ENCODE assay signal across 1 cellular context in genomic region chr2:134120718-134121630, GRCh38.
TF ChIP-seq lines count a peak whose summit lies in the region.

No MANE protein-coding gene starts in this region.

TF ChIP-seq in WTC11, 78 proteins besides CTCF, POLR2A, EP300 and RAD21 (continued from another document):
- TF ChIP-seq NFATC4 (CRISPR knock-in tag; IDR thresholded peaks at IDR 0.05), result no peak
- no peak; the same call in 1 of the 2 replicates for TF ChIP-seq MAX (CRISPR knock-in tag; IDR thresholded peaks at IDR 0.05)
- TF ChIP-seq KAT7 (CRISPR knock-in tag; IDR thresholded peaks at IDR 0.05; ENCODE audit: borderline replicate concordance), result 0 out of 2 replicates have a peak, but pooled peaks have one; percentile 54
- no peak for TF ChIP-seq MYBL2 (CRISPR knock-in tag; IDR thresholded peaks at IDR 0.05)
- TF ChIP-seq FOXP1 (CRISPR knock-in tag; IDR thresholded peaks at IDR 0.05; ENCODE audit: borderline replicate concordance), result 0 out of 2 replicates have a peak, but pooled peaks have one; percentile 23
- 0 out of 2 replicates have a peak, but pooled peaks have one; percentile 9 for TF ChIP-seq IRF1 (CRISPR knock-in tag; IDR thresholded peaks at IDR 0.05)
- 0 out of 2 replicates have a peak, but pooled peaks have one; percentile 40 for TF ChIP-seq ZNF423 (CRISPR knock-in tag; IDR thresholded peaks at IDR 0.05)
- TF ChIP-seq STAT6 (CRISPR knock-in tag; conservative IDR thresholded peaks at IDR 0.05; ENCODE audit: low read depth), result no peak
- no peak for TF ChIP-seq ZNF416 (CRISPR knock-in tag; IDR thresholded peaks at IDR 0.05)
- no peak for TF ChIP-seq NFYB (CRISPR knock-in tag; conservative IDR thresholded peaks at IDR 0.05; ENCODE audit: low read depth)
- no peak for TF ChIP-seq ZNF317 (CRISPR knock-in tag; IDR thresholded peaks at IDR 0.05; ENCODE audit: borderline replicate concordance, low read depth)
- 0 out of 2 replicates have a peak, but pooled peaks have one; percentile 37 for TF ChIP-seq ZNF281 (CRISPR knock-in tag; IDR thresholded peaks at IDR 0.05)
- TF ChIP-seq RELA (CRISPR knock-in tag; IDR thresholded peaks at IDR 0.05; ENCODE audit: borderline replicate concordance), result no peak
- TF ChIP-seq NR1H2 (CRISPR knock-in tag; IDR thresholded peaks at IDR 0.05), result no peak
- TF ChIP-seq TP53 (CRISPR knock-in tag; IDR thresholded peaks at IDR 0.05), result no peak
- TF ChIP-seq ATF1 (CRISPR knock-in tag; IDR thresholded peaks at IDR 0.05), result 0 out of 2 replicates have a peak, but pooled peaks have one; percentile 58
- TF ChIP-seq ZNF263 (CRISPR knock-in tag; IDR thresholded peaks at IDR 0.05; ENCODE audit: low read depth), result peak; percentile 47; the same call in 1 of the 2 replicates
- TF ChIP-seq RORB (CRISPR knock-in tag; IDR thresholded peaks at IDR 0.05), result no peak
- peak; percentile 58; the same call in 1 of the 2 replicates for TF ChIP-seq E2F5 (CRISPR knock-in tag; IDR thresholded peaks at IDR 0.05)
- TF ChIP-seq HMGXB4 (CRISPR knock-in tag; IDR thresholded peaks at IDR 0.05), result peak; percentile 85; the same call in 1 of the 2 replicates
